Comparison of ENCODE assay signal across 1 cellular context in genomic region chr2:151230627-151231026, GRCh38.
TF ChIP-seq lines count a peak whose summit lies in the region.

No MANE protein-coding gene starts in this region.

TF ChIP-seq in IMR-90, 13 proteins besides CTCF, POLR2A, EP300 and RAD21 (continued from another document):
- TF ChIP-seq USF2 (IDR thresholded peaks at IDR 0.05; ENCODE audit: low read depth, low read length) (no peak), MAZ (IDR thresholded peaks at IDR 0.05; ENCODE audit: borderline replicate concordance, low read depth, low read length) (no peak), CEBPB (IDR thresholded peaks at IDR 0.05; ENCODE audit: low read depth, low read length) (no peak), MAFK (IDR thresholded peaks at IDR 0.05; ENCODE audit: low read depth, low read length) (0 out of 2 replicates have a peak, but pooled peaks have one; percentile 25)
- TF ChIP-seq, protein P1, sequence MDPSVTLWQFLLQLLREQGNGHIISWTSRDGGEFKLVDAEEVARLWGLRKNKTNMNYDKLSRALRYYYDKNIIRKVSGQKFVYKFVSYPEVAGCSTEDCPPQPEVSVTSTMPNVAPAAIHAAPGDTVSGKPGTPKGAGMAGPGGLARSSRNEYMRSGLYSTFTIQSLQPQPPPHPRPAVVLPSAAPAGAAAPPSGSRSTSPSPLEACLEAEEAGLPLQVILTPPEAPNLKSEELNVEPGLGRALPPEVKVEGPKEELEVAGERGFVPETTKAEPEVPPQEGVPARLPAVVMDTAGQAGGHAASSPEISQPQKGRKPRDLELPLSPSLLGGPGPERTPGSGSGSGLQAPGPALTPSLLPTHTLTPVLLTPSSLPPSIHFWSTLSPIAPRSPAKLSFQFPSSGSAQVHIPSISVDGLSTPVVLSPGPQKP (IDR thresholded peaks at IDR 0.05; ENCODE audit: borderline replicate concordance, low read depth, low read length): no peak
